32 cellular contexts compared by ENCODE assay signal in genomic region chr3:12181806-12182205, GRCh38. TPM values are rescaled to one million over a fixed set of nuclear protein-coding genes. Genes with fewer than 3 reads are reported as not detected.
"Had no signal": no experiment of that assay in that cellular context is flagged by ENCODE, and none has a peak within 500 bp of the region (broad histone marks: within the 10 kb centered on the region; RNA-seq: fewer than 3 reads in every experiment).

No MANE protein-coding gene starts in this region.

- H3K9me3 ChIP-seq: adrenal gland, colonic mucosa, pancreas, prostate gland, sigmoid colon, tibial nerve had no signal

- H3K27ac Mint-ChIP-seq: activated naive CD8-positive, alpha-beta T cell; brain; immature natural killer cell; memory B cell; T-helper 17 cell had no signal

- ATAC-seq: naive thymus-derived CD4-positive, alpha-beta T cell; pancreas; stimulated activated naive B cell treated with anti-CD40 and anti-IgM and Interleukin-4, amounts not matched to agents 10 μg/mL and 1 μg/mL and 100 μg/mL, for 72 hours; T-helper 17 cell had no signal

- H3K4me1 Mint-ChIP-seq: brain, immature natural killer cell, memory B cell had no signal

- FAIRE-seq: endothelial cell of umbilical vein, kidney, pancreas, small intestine had no signal

- H3K27ac ChIP-seq: adrenal gland, cardiac muscle cell, colonic mucosa, pancreas, prostate gland, sigmoid colon, tibial nerve, WERI-Rb-1 had no signal

- H3K36me3 Mint-ChIP-seq: activated naive CD8-positive, alpha-beta T cell; immature natural killer cell; memory B cell; stimulated activated naive B cell treated with anti-CD40 and anti-IgM and Interleukin-4, amounts not matched to agents 10 μg/mL and 1 μg/mL and 100 μg/mL, for 72 hours had no signal

- H3K4me1 ChIP-seq: colonic mucosa, pancreas, sigmoid colon had no signal

- H3K36me3 ChIP-seq: adrenal gland, cardiac muscle cell, colonic mucosa, pancreas, prostate gland, sigmoid colon, tibial nerve, WERI-Rb-1 had no signal

- H3K27me3 Mint-ChIP-seq: brain; memory B cell; naive thymus-derived CD4-positive, alpha-beta T cell; T-helper 17 cell had no signal

- DNase-seq: activated CD4-positive, CD25-positive, alpha-beta regulatory T cell treated with anti-CD3 and anti-CD28 coated beads, Interleukin-2, amount 50 U/mL, for 72 hours; activated T-cell treated with anti-CD3 and anti-CD28 coated beads for 4 hours; adrenal gland; aorta; cerebellar nuclear complex; colonic mucosa; dorsolateral prefrontal cortex; effector memory CD4-positive, alpha-beta T cell; foreskin fibroblast; head of caudate nucleus; hypothalamus; immature natural killer cell; kidney; midbrain; naive thymus-derived CD4-positive, alpha-beta T cell; pancreas; retina; sigmoid colon; small intestine; stimulated activated CD4-positive, alpha-beta T cell treated with anti-CD3 and anti-CD28 coated beads, Interleukin-4, amount 100 ng/mL, for 4 hours; stimulated activated CD8-positive, alpha-beta memory T cell treated with anti-CD3 and anti-CD28 coated beads, Interleukin-4, amount 100 ng/mL, for 48 hours; stimulated activated naive B cell treated with anti-CD40 and anti-IgM and Interleukin-4, amounts not matched to agents 10 μg/mL and 1 μg/mL and 100 μg/mL, for 72 hours; T-helper 17 cell; T1000 had no signal

- H3K9me3 Mint-ChIP-seq: brain; immature natural killer cell; memory B cell; stimulated activated naive B cell treated with anti-CD40 and anti-IgM and Interleukin-4, amounts not matched to agents 10 μg/mL and 1 μg/mL and 100 μg/mL, for 72 hours had no signal

- H3K4me3 Mint-ChIP-seq: activated naive CD8-positive, alpha-beta T cell; brain; immature natural killer cell; memory B cell; naive thymus-derived CD4-positive, alpha-beta T cell; stimulated activated naive B cell treated with anti-CD40 and anti-IgM and Interleukin-4, amounts not matched to agents 10 μg/mL and 1 μg/mL and 100 μg/mL, for 72 hours; T-helper 17 cell had no signal

- H3K27me3 ChIP-seq: adrenal gland, cardiac muscle cell, colonic mucosa, dorsolateral prefrontal cortex, pancreas, sigmoid colon, tibial nerve had no signal

- H3K4me3 ChIP-seq: adrenal gland, cardiac muscle cell, colonic mucosa, dorsolateral prefrontal cortex, pancreas, prostate gland, sigmoid colon, tibial nerve had no signal

RNA-seq across cellular contexts. Expression of gene TIMP4, which starts 23.1 kb away (rescaled TPM):
- total RNA-seq: cardiac muscle cell; naive thymus-derived CD4-positive, alpha-beta T cell; T-helper 17 cell had no signal
